In the genomic region with DNA sequence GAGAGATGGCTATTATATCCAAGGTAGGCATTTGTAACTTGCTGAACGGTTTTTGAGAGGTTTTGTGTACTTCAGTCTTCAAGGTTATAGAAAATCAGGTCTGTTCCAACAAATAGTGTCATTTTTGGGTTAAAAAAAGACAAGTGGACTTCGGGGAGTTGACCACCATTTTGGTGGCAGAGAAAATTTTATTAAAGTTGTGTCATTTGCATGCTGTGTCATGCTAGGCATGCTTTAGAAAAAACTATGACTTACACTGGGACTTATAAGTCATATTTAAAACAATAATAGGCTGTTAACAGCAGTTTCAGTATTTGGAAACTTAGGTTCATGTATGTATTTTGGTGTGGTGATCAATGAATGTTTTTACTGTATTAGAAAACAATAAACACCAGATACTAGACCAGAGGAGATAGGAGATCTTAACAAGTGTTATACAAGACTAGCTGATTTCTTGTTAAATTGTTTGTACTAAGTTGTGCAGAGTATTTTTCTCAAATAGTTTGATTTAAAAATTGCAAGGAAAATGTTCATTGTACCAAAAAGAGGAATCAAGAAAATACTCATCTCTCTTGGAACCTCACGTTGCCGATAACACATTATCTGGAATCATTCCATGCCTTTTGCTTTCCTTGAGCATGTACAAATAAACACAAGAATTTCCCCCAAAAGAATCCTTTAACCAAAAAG, we compare ENCODE assay signal across 1 cellular context.
TF ChIP-seq lines count a peak whose summit lies in the region.

No MANE protein-coding gene starts in this region.

TF ChIP-seq in HCT116, 20 proteins besides CTCF, POLR2A, EP300 and RAD21 (continued from another document):
- TF ChIP-seq, protein P1, sequence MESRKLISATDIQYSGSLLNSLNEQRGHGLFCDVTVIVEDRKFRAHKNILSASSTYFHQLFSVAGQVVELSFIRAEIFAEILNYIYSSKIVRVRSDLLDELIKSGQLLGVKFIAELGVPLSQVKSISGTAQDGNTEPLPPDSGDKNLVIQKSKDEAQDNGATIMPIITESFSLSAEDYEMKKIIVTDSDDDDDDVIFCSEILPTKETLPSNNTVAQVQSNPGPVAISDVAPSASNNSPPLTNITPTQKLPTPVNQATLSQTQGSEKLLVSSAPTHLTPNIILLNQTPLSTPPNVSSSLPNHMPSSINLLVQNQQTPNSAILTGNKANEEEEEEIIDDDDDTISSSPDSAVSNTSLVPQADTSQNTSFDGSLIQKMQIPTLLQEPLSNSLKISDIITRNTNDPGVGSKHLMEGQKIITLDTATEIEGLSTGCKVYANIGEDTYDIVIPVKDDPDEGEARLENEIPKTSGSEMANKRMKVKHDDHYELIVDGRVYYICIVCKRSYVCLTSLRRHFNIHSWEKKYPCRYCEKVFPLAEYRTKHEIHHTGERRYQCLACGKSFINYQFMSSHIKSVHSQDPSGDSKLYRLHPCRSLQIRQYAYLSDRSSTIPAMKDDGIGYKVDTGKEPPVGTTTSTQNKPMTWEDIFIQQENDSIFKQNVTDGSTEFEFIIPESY (IDR thresholded peaks at IDR 0.05; ENCODE audit: extremely low read depth, insufficient replicate concordance, low read length), result no peak
- TF ChIP-seq EZH2phosphoT487 (IDR thresholded peaks at IDR 0.05; ENCODE audit: borderline replicate concordance) (no peak), CEBPB (IDR thresholded peaks at IDR 0.05; ENCODE audit: low read depth) (no peak), YY1 (IDR thresholded peaks at IDR 0.05; ENCODE audit: extremely low read depth, insufficient replicate concordance, low read depth, low read length) (no peak), JUND (IDR thresholded peaks at IDR 0.05) (no peak), EZH2 (IDR thresholded peaks at IDR 0.05) (no peak)
- TF ChIP-seq, protein P2, sequence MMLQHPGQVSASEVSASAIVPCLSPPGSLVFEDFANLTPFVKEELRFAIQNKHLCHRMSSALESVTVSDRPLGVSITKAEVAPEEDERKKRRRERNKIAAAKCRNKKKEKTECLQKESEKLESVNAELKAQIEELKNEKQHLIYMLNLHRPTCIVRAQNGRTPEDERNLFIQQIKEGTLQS (IDR thresholded peaks at IDR 0.05), result no peak
- TF ChIP-seq, protein P3, sequence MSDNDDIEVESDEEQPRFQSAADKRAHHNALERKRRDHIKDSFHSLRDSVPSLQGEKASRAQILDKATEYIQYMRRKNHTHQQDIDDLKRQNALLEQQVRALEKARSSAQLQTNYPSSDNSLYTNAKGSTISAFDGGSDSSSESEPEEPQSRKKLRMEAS (IDR thresholded peaks at IDR 0.05), result no peak
